Comparison of ENCODE assay signal across 8 cellular contexts in the genomic region with DNA sequence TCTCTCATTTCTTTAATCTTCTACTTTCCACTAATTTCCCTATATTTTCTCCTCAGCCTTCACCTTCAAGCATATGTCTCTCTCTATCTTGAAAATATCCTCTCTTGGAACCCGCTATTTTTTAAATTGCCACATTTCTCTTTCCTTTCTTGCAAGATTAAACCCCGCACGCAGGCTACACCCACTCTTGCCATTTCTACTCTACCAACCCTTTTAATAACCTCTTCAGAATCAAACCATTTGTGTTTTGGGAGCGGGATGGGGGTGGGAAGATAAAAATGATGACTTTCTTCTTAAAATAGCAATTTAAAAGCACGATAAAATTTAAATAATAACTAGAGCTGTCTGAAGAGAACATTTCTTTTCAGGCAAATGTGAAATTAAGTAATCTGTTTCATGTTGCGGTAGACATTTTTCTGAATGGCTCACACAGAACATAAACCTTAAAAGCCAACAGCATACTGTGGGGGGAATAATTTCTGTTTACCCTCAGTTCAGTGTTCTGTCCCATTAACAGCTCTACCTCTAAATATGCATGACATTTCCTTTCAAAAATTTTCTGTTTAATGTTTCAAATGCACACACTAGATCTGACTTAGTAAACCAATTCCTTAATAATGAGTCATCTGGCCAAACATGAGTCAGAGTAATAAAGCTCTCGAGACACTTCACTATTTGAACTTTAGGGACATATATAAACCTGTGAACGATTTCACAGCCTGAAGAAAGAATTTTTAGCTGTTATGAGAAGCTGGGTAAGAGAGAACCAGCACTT. TPM values are rescaled to one million over a fixed set of nuclear protein-coding genes. Genes with fewer than 3 reads are reported as not detected.
A peak's percentile ranks its signal among the peaks of the same experiment; 100 is the strongest.
DNase-seq lines count a peak whose midpoint lies in the region; ATAC-seq and TF ChIP-seq lines count a peak whose summit lies in the region.

No MANE protein-coding gene starts in this region.

- H3F3A ChIP-seq in GM23248 (ENCODE audit: insufficient read depth): peaks cover 45% of the 10 kb centered on the region

- intact Hi-C loops in naive thymus-derived CD4-positive, alpha-beta T cell (cut with micrococcal nuclease): no loop called here

- 0 out of 2 replicates have a peak overlapping the region, but pooled peaks have one; percentile 5 for H2AFZ ChIP-seq in GM23248

- H3K27ac Mint-ChIP-seq in naive thymus-derived CD4-positive, alpha-beta T cell: no peak overlapping the region

- 42 to 46% methylated on average over 8 of the region's 8 CpGs for WGBS in GM23248 (ENCODE audit: low coverage in 1 of 2, low lambda C conversion rate in 2 of 2, missing lambda C conversion rate in 2 of 2), 2 experiments

- peaks cover 0 to 5% (median 2%) of the 10 kb centered on the region in 7 donors for H3K4me1 Mint-ChIP-seq in naive thymus-derived CD4-positive, alpha-beta T cell

- CTCF ChIA-PET in naive thymus-derived CD4-positive, alpha-beta T cell (lab: Charles Lee): interaction anchor here (1.0 kb wide), 1 partner anchor 8 kb away, joined by 3 read pairs; no protein-coding TSS in a partner anchor

- H3K36me3 Mint-ChIP-seq in naive thymus-derived CD4-positive, alpha-beta T cell: peaks cover 0 to 3% (median 0%) of the 10 kb centered on the region in 5 donors

- H3K9me3 Mint-ChIP-seq in naive thymus-derived CD4-positive, alpha-beta T cell: peaks cover 0 to 9% (median 5%) of the 10 kb centered on the region in 11 donors

- H3K27me3 ChIP-seq in GM23248 (replicated peaks; ENCODE audit: insufficient read depth): no peaks in the 10 kb centered on the region
- no peaks in the 10 kb centered on the region for H3K27me3 ChIP-seq in naive thymus-derived CD4-positive, alpha-beta T cell (ENCODE audit: control insufficient read depth in 2 of 2, insufficient read depth in 2 of 2, low read length in 2 of 2)

- H3K27ac ChIP-seq in GM23248: peak overlapping the region; percentile 79
- no peak overlapping the region for H3K27ac ChIP-seq in naive thymus-derived CD4-positive, alpha-beta T cell (ENCODE audit: low read depth, low read length)

- no peaks in the 10 kb centered on the region for H3K9me3 ChIP-seq in GM23248 (ENCODE audit: low read depth)
- H3K9me3 ChIP-seq in naive thymus-derived CD4-positive, alpha-beta T cell (ENCODE audit: control insufficient read depth in 2 of 3, low read length in 3 of 3): no peaks in the 10 kb centered on the region

- no peak overlapping the region for H3K4me3 Mint-ChIP-seq in naive thymus-derived CD4-positive, alpha-beta T cell

- H3K27me3 Mint-ChIP-seq in naive thymus-derived CD4-positive, alpha-beta T cell: peaks cover 0 to 19% (median 0%) of the 10 kb centered on the region in 5 donors

- peak overlapping the region; percentile 53 for H3K4me3 ChIP-seq in GM23248
- no peak overlapping the region for H3K4me3 ChIP-seq in epithelial cell of esophagus (ENCODE audit: low read length)
- no peak overlapping the region for H3K4me3 ChIP-seq in naive thymus-derived CD4-positive, alpha-beta T cell (ENCODE audit: low read length)

- H3K4me1 ChIP-seq in GM23248 (ENCODE audit: insufficient read depth): peaks cover 50% of the 10 kb centered on the region
- no peaks in the 10 kb centered on the region for H3K4me1 ChIP-seq in naive thymus-derived CD4-positive, alpha-beta T cell (ENCODE audit: control insufficient read depth in 2 of 2, insufficient read depth in 2 of 2, low read length in 2 of 2)

- peak overlapping the region; percentile 83 for H3K4me2 ChIP-seq in GM23248 (ENCODE audit: unreplicated experiment)

- peaks cover 88% of the 10 kb centered on the region for H3K79me2 ChIP-seq in GM23248 (ENCODE audit: insufficient read depth)

- no peaks in the 10 kb centered on the region for H3K36me3 ChIP-seq in GM23248 (ENCODE audit: low read depth)
- no peaks in the 10 kb centered on the region for H3K36me3 ChIP-seq in naive thymus-derived CD4-positive, alpha-beta T cell (ENCODE audit: control insufficient read depth in 2 of 3, insufficient read depth in 3 of 3, low read length in 3 of 3)

- peak overlapping the region; percentile 54 for H3K9ac ChIP-seq in GM23248

- no peaks in the 10 kb centered on the region for H4K20me1 ChIP-seq in GM23248 (ENCODE audit: insufficient read depth)

- TF ChIP-seq CTCF in epithelial cell of esophagus (IDR thresholded peaks at IDR 0.05; ENCODE audit: insufficient read depth, low read depth, low read length, missing control alignments): no peak

- POLR2A ChIA-PET in naive thymus-derived CD4-positive, alpha-beta T cell (lab: Charles Lee): no interaction called here

- in situ Hi-C loops in GM23248 (cut with MboI): loop anchor here (10.0 kb wide), 1 partner anchor 416 kb away; no protein-coding TSS in a partner anchor

- no peak for ATAC-seq in naive thymus-derived CD4-positive, alpha-beta T cell

- DNase-seq in GM23248 (peak; percentile 88), NCI-H510A treated with DMSO at 0.1 percent for 48 hours (lab: John Stamatoyannopoulos, UW) (peak; percentile 62), epithelial cell of esophagus (ENCODE audit: low read depth) (peak; percentile 87), renal cortical epithelial cell (ENCODE audit: low read depth) (peak; percentile 100), NCI-H526 treated with DMSO at 0.1 percent for 48 hours (lab: John Stamatoyannopoulos, UW) (no peak)
- no peak for DNase-seq in stimulated activated CD4-positive, alpha-beta T cell treated with anti-CD3 and anti-CD28 coated beads, Interleukin-1b, Interleukin-23, amount 100 ng/mL, for 48 hours
- no peak for DNase-seq in naive thymus-derived CD4-positive, alpha-beta T cell
- no peak for DNase-seq in activated effector memory CD4-positive, alpha-beta T cell treated with Interleukin-2 at 50 U/mL for 16 hours

- H3K9me2 ChIP-seq in GM23248 (ENCODE audit: insufficient read depth): no peaks in the 10 kb centered on the region

RNA-seq across cellular contexts. Expression of a gene that starts 20.5 kb away (rescaled TPM):
- 31.7 and 32.2 TPM in 2 replicates for total RNA-seq in GM23248 (2014; rRNA removed; shearing (Covaris generic))
- polyA plus RNA-seq in GM23248 (2016; fragmentation: Nextera tagmentation; extraction: Ambion mirVana): 32.6 and 33.7 TPM in 2 replicates
- 31.7 and 39.6 TPM in 2 replicates for total RNA-seq in renal cortical epithelial cell
- total RNA-seq in naive thymus-derived CD4-positive, alpha-beta T cell: under 1 TPM in 2 of 5 experiments, not detected in 3; 0.24 to 0.29 TPM
- polyA plus RNA-seq in naive thymus-derived CD4-positive, alpha-beta T cell: under 1 TPM in 1 of 2 donors, not detected in 1; 0.17 TPM

Comparison
In these comparisons a context has a peak if more than half of its experiments do, and no peak if none do; other contexts are left out.
1. DNase-seq: peak in GM23248 (single experiment), NCI-H510A treated with DMSO at 0.1 percent for 48 hours (single experiment), epithelial cell of esophagus (single experiment) and renal cortical epithelial cell (single experiment); none in NCI-H526 treated with DMSO at 0.1 percent for 48 hours (single experiment), stimulated activated CD4-positive, alpha-beta T cell treated with anti-CD3 and anti-CD28 coated beads, Interleukin-1b, Interleukin-23, amount 100 ng/mL, for 48 hours (single experiment), naive thymus-derived CD4-positive, alpha-beta T cell (0 of 9) and activated effector memory CD4-positive, alpha-beta T cell treated with Interleukin-2 at 50 U/mL for 16 hours (single experiment).
2. RNA of a gene that starts 20.5 kb away (total RNA-seq): 31.7 to 32.2 TPM in GM23248 and 31.7 to 39.6 TPM in renal cortical epithelial cell; 0.24 to 0.29 TPM in naive thymus-derived CD4-positive, alpha-beta T cell; every median in the first group is over 10 times any median in the second.